In the genomic region with DNA sequence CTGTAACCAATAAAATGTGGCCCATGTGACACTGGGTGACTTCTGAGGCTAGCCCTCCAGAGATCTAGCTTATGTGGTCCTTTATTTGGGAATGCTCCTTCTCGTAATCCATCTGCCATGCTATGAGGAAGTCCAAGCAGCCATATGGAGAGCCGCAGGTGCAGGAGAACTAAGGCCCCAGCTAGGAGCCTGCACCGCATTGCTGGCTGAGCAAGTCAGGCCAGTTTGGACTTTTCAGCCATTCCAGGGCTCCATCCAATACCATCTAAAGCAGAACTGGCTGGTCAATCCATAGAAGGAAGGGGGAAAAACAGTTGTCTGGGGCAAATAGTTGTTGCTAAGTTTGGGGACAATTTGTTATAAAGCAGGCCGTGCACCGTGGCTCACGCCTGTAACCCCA, we compare ENCODE assay signal across 9 cellular contexts. TPM values are rescaled to one million over a fixed set of nuclear protein-coding genes. Genes with fewer than 3 reads are reported as not detected.
"Had no signal": no experiment of that assay in that cellular context is flagged by ENCODE, and none has a peak within 500 bp of the region (broad histone marks: within the 10 kb centered on the region; RNA-seq: fewer than 3 reads in every experiment).

No MANE protein-coding gene starts in this region.

- ATAC-seq: GM23338 had no signal

- FAIRE-seq: H1, H54, HTR-8/SVneo had no signal

- H3K27ac Mint-ChIP-seq: GM23338, H9 had no signal

- H3K4me2 ChIP-seq: GM23338 had no signal

- H3K4me3 Mint-ChIP-seq: GM23338, H9 had no signal

- H3K4me3 ChIP-seq: GM23338 had no signal

- H3K9me3 Mint-ChIP-seq: GM23338, H9 had no signal

- H2AFZ ChIP-seq: GM23338 had no signal

- DNase-seq: H9, HCEC 1CT, IMR-90, KBM-7 had no signal

RNA-seq across cellular contexts. Expression of a gene that starts 32.6 kb away (rescaled TPM):
- total RNA-seq: HT-29 had no signal
